Comparison of ENCODE assay signal across 1 cellular context in genomic region chr11:116840224-116840745, GRCh38.
TF ChIP-seq lines count a peak whose summit lies in the region.

No MANE protein-coding gene starts in this region.

TF ChIP-seq in HepG2, 621 proteins besides CTCF, POLR2A, EP300 and RAD21 (continued from another document and continues in another):
- TF ChIP-seq REST (IDR thresholded peaks at IDR 0.05; ENCODE audit: borderline replicate concordance in 1 of 2, low read depth in 1 of 2, low read length in 2 of 2), result no peak
- peak; percentile 76 for TF ChIP-seq ZNF335 (CRISPR knock-in tag; IDR thresholded peaks at IDR 0.05)
- no peak for TF ChIP-seq TGIF2 (CRISPR knock-in tag; IDR thresholded peaks at IDR 0.05)
- TF ChIP-seq MBNL3 (CRISPR knock-in tag; conservative IDR thresholded peaks at IDR 0.05), result no peak
- no peak for TF ChIP-seq ZNF382 (CRISPR knock-in tag; IDR thresholded peaks at IDR 0.05; ENCODE audit: borderline replicate concordance)
- TF ChIP-seq ZNF326 (CRISPR knock-in tag; IDR thresholded peaks at IDR 0.05; ENCODE audit: borderline replicate concordance), result no peak
- TF ChIP-seq ZNF430 (CRISPR knock-in tag; IDR thresholded peaks at IDR 0.05), result no peak
- no peak for TF ChIP-seq NR2F6 (IDR thresholded peaks at IDR 0.05)
- TF ChIP-seq NR2F6 (CRISPR knock-in tag; IDR thresholded peaks at IDR 0.05), result 0 out of 2 replicates have a peak, but pooled peaks have one; percentile 2
- 0 out of 2 replicates have a peak, but pooled peaks have one; percentile 36 for TF ChIP-seq BCL3 (CRISPR knock-in tag; IDR thresholded peaks at IDR 0.05)
- peak; percentile 14; the same call in 1 of the 2 replicates for TF ChIP-seq SMC3 (IDR thresholded peaks at IDR 0.05; ENCODE audit: low read length)
- TF ChIP-seq ZNF607 (CRISPR knock-in tag; IDR thresholded peaks at IDR 0.05; ENCODE audit: borderline replicate concordance), result no peak; the same call in 1 of the 2 replicates
- no peak for TF ChIP-seq NFE2 (CRISPR knock-in tag; IDR thresholded peaks at IDR 0.05)
- no peak for TF ChIP-seq ZNF652 (CRISPR knock-in tag; IDR thresholded peaks at IDR 0.05; ENCODE audit: borderline replicate concordance, low read depth)
- TF ChIP-seq YEATS2 (CRISPR knock-in tag; IDR thresholded peaks at IDR 0.05; ENCODE audit: borderline replicate concordance), result no peak
- TF ChIP-seq ZUFSP (CRISPR knock-in tag; IDR thresholded peaks at IDR 0.05; ENCODE audit: borderline replicate concordance), result no peak
- no peak for TF ChIP-seq ZNF567 (CRISPR knock-in tag; IDR thresholded peaks at IDR 0.05; ENCODE audit: borderline replicate concordance)
- TF ChIP-seq YEATS4 (CRISPR knock-in tag; IDR thresholded peaks at IDR 0.05; ENCODE audit: borderline replicate concordance), result 0 out of 2 replicates have a peak, but pooled peaks have one; percentile 37
- no peak for TF ChIP-seq ZBTB49 (CRISPR knock-in tag; IDR thresholded peaks at IDR 0.05; ENCODE audit: borderline replicate concordance)
- no peak for TF ChIP-seq ZNF558 (CRISPR knock-in tag; IDR thresholded peaks at IDR 0.05; ENCODE audit: borderline replicate concordance)
- no peak for TF ChIP-seq SMAD3 (CRISPR knock-in tag; IDR thresholded peaks at IDR 0.05)
- no peak for TF ChIP-seq RFX1 (IDR thresholded peaks at IDR 0.05)
- no peak for TF ChIP-seq GABPA (IDR thresholded peaks at IDR 0.05; ENCODE audit: low read depth, low read length)
- no peak for TF ChIP-seq GABPA (CRISPR knock-in tag; IDR thresholded peaks at IDR 0.05; ENCODE audit: low read depth)
- TF ChIP-seq ZBTB43 (CRISPR knock-in tag; conservative IDR thresholded peaks at IDR 0.05), result 0 out of 2 replicates have a peak, but pooled peaks have one; percentile 3
- TF ChIP-seq NR1H2 (CRISPR knock-in tag; IDR thresholded peaks at IDR 0.05; ENCODE audit: borderline replicate concordance, low read depth), result no peak
- 0 out of 2 replicates have a peak, but pooled peaks have one; percentile 3 for TF ChIP-seq ZNF629 (CRISPR knock-in tag; conservative IDR thresholded peaks at IDR 0.05)
- no peak for TF ChIP-seq PLRG1 (conservative IDR thresholded peaks at IDR 0.05)
- TF ChIP-seq HMGXB4 (CRISPR knock-in tag; IDR thresholded peaks at IDR 0.05; ENCODE audit: borderline replicate concordance in 1 of 2, low read depth in 1 of 2), result peak in 1 of 2 experiments; percentile 43; a peak in 1 of 4 replicates
- no peak for TF ChIP-seq PBX2 (CRISPR knock-in tag; IDR thresholded peaks at IDR 0.05)
- no peak for TF ChIP-seq MAFK (conservative IDR thresholded peaks at IDR 0.05 in 1 of 2, IDR thresholded peaks at IDR 0.05 in 1 of 2; ENCODE audit: low read length in 2 of 2)
- 0 out of 2 replicates have a peak, but pooled peaks have one; percentile 23 for TF ChIP-seq NR2C2 (CRISPR knock-in tag; IDR thresholded peaks at IDR 0.05; ENCODE audit: borderline replicate concordance)
- TF ChIP-seq ZNF816 (CRISPR knock-in tag; IDR thresholded peaks at IDR 0.05; ENCODE audit: borderline replicate concordance), result peak; percentile 79; the same call in 1 of the 2 replicates
- no peak for TF ChIP-seq ZNF598 (CRISPR knock-in tag; IDR thresholded peaks at IDR 0.05; ENCODE audit: borderline replicate concordance)
- no peak for TF ChIP-seq ZBED4 (CRISPR knock-in tag; IDR thresholded peaks at IDR 0.05; ENCODE audit: borderline replicate concordance)
- no peak for TF ChIP-seq KAT2B (IDR thresholded peaks at IDR 0.05; ENCODE audit: borderline replicate concordance, low read depth, low read length)
- TF ChIP-seq TARDBP (CRISPR knock-in tag; IDR thresholded peaks at IDR 0.05), result peak; percentile 22; the same call in 1 of the 2 replicates
- no peak for TF ChIP-seq ZNF879 (CRISPR knock-in tag; IDR thresholded peaks at IDR 0.05)
- TF ChIP-seq SKI (IDR thresholded peaks at IDR 0.05; ENCODE audit: partially characterized antibody), result no peak
- TF ChIP-seq MXD4 (CRISPR knock-in tag; IDR thresholded peaks at IDR 0.05), result no peak
- TF ChIP-seq KLF16 (CRISPR knock-in tag; IDR thresholded peaks at IDR 0.05), result no peak
- TF ChIP-seq GLI4 (CRISPR knock-in tag; IDR thresholded peaks at IDR 0.05; ENCODE audit: borderline replicate concordance), result no peak
- 0 out of 2 replicates have a peak, but pooled peaks have one; percentile 10 for TF ChIP-seq TBX2 (CRISPR knock-in tag; IDR thresholded peaks at IDR 0.05; ENCODE audit: borderline replicate concordance)
